Comparison of ENCODE assay signal across 8 cellular contexts in the genomic region with DNA sequence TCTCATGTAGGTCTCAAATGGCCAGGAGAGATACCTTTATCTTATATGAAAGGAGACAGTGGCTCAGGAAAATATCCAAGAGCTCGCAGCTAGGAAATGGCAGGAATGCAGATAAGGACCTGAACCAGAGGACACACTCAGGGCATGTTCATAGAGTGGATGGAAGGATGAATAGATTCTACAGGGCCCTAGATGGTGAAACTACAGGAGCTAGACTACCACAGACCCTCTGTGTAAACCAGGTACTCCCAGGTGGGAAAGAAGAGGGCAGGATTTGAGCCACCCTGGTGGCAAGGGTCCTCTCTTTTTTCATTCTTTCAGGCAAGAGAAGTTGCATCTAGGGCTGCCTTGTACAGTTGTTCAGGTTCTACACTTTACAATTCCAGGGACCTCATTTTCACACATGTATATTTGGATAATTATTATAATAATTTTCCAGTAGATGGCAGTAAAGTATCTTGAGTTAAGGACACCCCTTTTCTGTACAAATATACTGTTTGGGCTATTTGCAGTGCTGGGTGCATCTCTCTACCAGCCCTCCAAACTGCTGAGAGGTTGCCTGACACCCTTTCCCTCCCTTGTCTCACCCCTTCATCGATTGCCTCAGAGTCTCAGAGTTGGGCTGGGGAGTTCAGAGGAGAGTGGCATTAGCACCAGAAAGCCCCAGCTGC.
A peak's percentile ranks its signal among the peaks of the same experiment; 100 is the strongest.
DNase-seq lines count a peak whose midpoint lies in the region; ATAC-seq, FAIRE-seq and TF ChIP-seq lines count a peak whose summit lies in the region.

No MANE protein-coding gene starts in this region.

- FAIRE-seq in D721Med (lab: Jason Lieb, UNC) (no peak), urothelium cell line (lab: Jason Lieb, UNC) (no peak)

- ATAC-seq in HG03432 (IDR thresholded peaks at IDR 0.05; ENCODE audit: unreplicated experiment) (no peak), HG02973 (IDR thresholded peaks at IDR 0.05; ENCODE audit: unreplicated experiment) (no peak), GM18498 (IDR thresholded peaks at IDR 0.05; ENCODE audit: unreplicated experiment) (no peak)

- peak; percentile 34 for TF ChIP-seq CTCF in D721Med (IDR thresholded peaks at IDR 0.05; ENCODE audit: insufficient read depth, missing control alignments)

- DNase-seq in D721Med (ENCODE audit: insufficient read length, low spot score): no peak
- DNase-seq in Kasumi-1 (lab: John Stamatoyannopoulos, UW): peak; percentile 68 to 84
- DNase-seq in RKO (ENCODE audit: low spot score): peak; percentile 74
- peak; percentile 45 for DNase-seq in fibroblast of peridontal ligament (ENCODE audit: extremely low read depth)
- peak; percentile 60 for DNase-seq in urothelium cell line (ENCODE audit: low spot score)
